ENCODE assay signal across 27 cellular contexts in the genomic region with DNA sequence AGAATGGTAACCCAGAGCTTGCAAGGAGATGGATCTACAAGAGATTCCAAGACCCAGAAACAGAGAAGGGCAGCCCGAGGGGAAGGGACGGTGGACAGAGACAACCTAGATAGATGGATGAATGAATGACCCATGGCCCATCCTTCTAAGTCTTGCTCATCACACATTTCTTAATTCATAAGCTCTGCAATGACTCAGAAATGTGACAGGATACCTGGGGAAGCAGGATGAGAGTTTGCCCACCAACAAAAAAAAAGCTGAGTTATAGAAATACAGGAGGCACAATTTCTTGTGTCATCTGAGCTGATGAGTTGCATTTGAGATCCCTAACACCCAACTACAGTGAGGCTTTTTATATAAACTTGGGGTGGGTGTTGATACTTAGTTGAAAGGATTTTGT.
"Had no signal": no experiment of that assay in that cellular context is flagged by ENCODE, and none has a peak within 500 bp of the region (broad histone marks: within the 10 kb centered on the region; RNA-seq: fewer than 3 reads in every experiment).

No MANE protein-coding gene starts in this region.

- H3K4me3 ChIP-seq: SJSA1 had no signal

- H3K4me1 ChIP-seq: SJSA1 had no signal

- DNase-seq: activated B cell treated with CpG ODN at 0.5 μM for 24 hours; activated CD4-positive, alpha-beta T cell treated with anti-CD3 and anti-CD28 coated beads for 1 hour; activated CD4-positive, alpha-beta T cell treated with anti-CD3 and anti-CD28 coated beads, Interleukin-2, amount 10 ng/mL, durations not matched to agents 24 days and 14 days; activated CD4-positive, alpha-beta T cell treated with anti-CD3 and anti-CD28 coated beads, Interleukin-2, amount 50 U/mL, for 48 hours; activated CD8-positive, alpha-beta memory T cell treated with anti-CD3 and anti-CD28 coated beads, Interleukin-2, amount 10 ng/mL, durations not matched to agents 7 days and 5 days; activated effector memory CD4-positive, alpha-beta T cell treated with Interleukin-2 at 50 U/mL for 16 hours; activated naive CD4-positive, alpha-beta T cell; activated T-cell treated with anti-CD3 and anti-CD28 coated beads, Interleukin-2, amount 50 U/mL, for 24 hours; amniotic stem cell; caudate nucleus; KG1; NCI-H1092 treated with DMSO at 0.1 percent for 48 hours; NCI-H1417 treated with DMSO at 0.1 percent for 48 hours; NCI-H1694; NCI-H2029; NCI-H2107; NCI-H345; NCI-H510A; NCI-H69; PC-3; SHP77; T-helper 2 cell; T1000 had no signal

- H3K27ac ChIP-seq: SJSA1 had no signal

- H3K4me1 Mint-ChIP-seq: activated B cell treated with CpG ODN at 0.5 μM for 24 hours; activated CD4-positive, alpha-beta T cell treated with anti-CD3 and anti-CD28 coated beads, Interleukin-2, amount 10 ng/mL, durations not matched to agents 24 days and 14 days; activated CD8-positive, alpha-beta memory T cell treated with anti-CD3 and anti-CD28 coated beads, Interleukin-2, amount 10 ng/mL, durations not matched to agents 7 days and 5 days; activated naive CD4-positive, alpha-beta T cell treated with anti-CD3 and anti-CD28 coated beads, Interleukin-2, amount 50 U/mL, for 24 hours; IgD-negative memory B cell had no signal

- H3K4me3 Mint-ChIP-seq: activated B cell treated with CpG ODN at 0.5 μM for 24 hours; activated CD4-positive, alpha-beta T cell treated with anti-CD3 and anti-CD28 coated beads, Interleukin-2, amount 10 ng/mL, durations not matched to agents 24 days and 14 days; activated CD8-positive, alpha-beta memory T cell treated with anti-CD3 and anti-CD28 coated beads, Interleukin-2, amount 10 ng/mL, durations not matched to agents 7 days and 5 days; activated naive CD4-positive, alpha-beta T cell treated with anti-CD3 and anti-CD28 coated beads, Interleukin-2, amount 50 U/mL, for 24 hours; activated T-cell treated with anti-CD3 and anti-CD28 coated beads, Interleukin-2, amount 50 U/mL, for 24 hours; activated T-helper 1 cell treated with anti-CD3 and anti-CD28 coated beads, Interleukin-12 subunit alpha, Interleukin-12 subunit beta, Interleukin-2, Interleukin-4 antibody, amounts not matched to agents 30 ng/mL and 10 ng/mL and 1 ng/mL, durations not matched to agents 14 hours and 24 hours and 36 hours; IgD-negative memory B cell had no signal

- H3K27me3 ChIP-seq: SJSA1 had no signal

- H3K36me3 Mint-ChIP-seq: activated CD8-positive, alpha-beta memory T cell treated with anti-CD3 and anti-CD28 coated beads, Interleukin-2, amount 10 ng/mL, durations not matched to agents 7 days and 5 days; activated naive CD4-positive, alpha-beta T cell treated with anti-CD3 and anti-CD28 coated beads, Interleukin-2, amount 50 U/mL, for 24 hours; IgD-negative memory B cell had no signal

- H3K27me3 Mint-ChIP-seq: activated B cell treated with CpG ODN at 0.5 μM for 24 hours; activated CD4-positive, alpha-beta T cell treated with anti-CD3 and anti-CD28 coated beads, Interleukin-2, amount 10 ng/mL, durations not matched to agents 24 days and 14 days; activated CD8-positive, alpha-beta memory T cell treated with anti-CD3 and anti-CD28 coated beads, Interleukin-2, amount 10 ng/mL, durations not matched to agents 7 days and 5 days; activated naive CD4-positive, alpha-beta T cell treated with anti-CD3 and anti-CD28 coated beads, Interleukin-2, amount 50 U/mL, for 24 hours; activated T-cell treated with anti-CD3 and anti-CD28 coated beads, Interleukin-2, amount 50 U/mL, for 24 hours; IgD-negative memory B cell had no signal

- ATAC-seq: activated CD8-positive, alpha-beta memory T cell treated with anti-CD3 and anti-CD28 coated beads, Interleukin-2, amount 10 ng/mL, durations not matched to agents 7 days and 5 days; PC-3 had no signal

- H3K9me3 ChIP-seq: SJSA1 had no signal

- H3K36me3 ChIP-seq: SJSA1 had no signal

- H3K27ac Mint-ChIP-seq: activated B cell treated with CpG ODN at 0.5 μM for 24 hours; activated CD4-positive, alpha-beta T cell treated with anti-CD3 and anti-CD28 coated beads, Interleukin-2, amount 10 ng/mL, durations not matched to agents 24 days and 14 days; activated CD8-positive, alpha-beta memory T cell treated with anti-CD3 and anti-CD28 coated beads, Interleukin-2, amount 10 ng/mL, durations not matched to agents 7 days and 5 days; activated naive CD4-positive, alpha-beta T cell treated with anti-CD3 and anti-CD28 coated beads, Interleukin-2, amount 50 U/mL, for 24 hours; activated T-cell treated with anti-CD3 and anti-CD28 coated beads, Interleukin-2, amount 50 U/mL, for 24 hours; activated T-helper 1 cell treated with anti-CD3 and anti-CD28 coated beads, Interleukin-12 subunit alpha, Interleukin-12 subunit beta, Interleukin-2, Interleukin-4 antibody, amounts not matched to agents 30 ng/mL and 10 ng/mL and 1 ng/mL, durations not matched to agents 14 hours and 24 hours and 36 hours; IgD-negative memory B cell had no signal
